ENCODE assay signal across 8 cellular contexts in the genomic region with DNA sequence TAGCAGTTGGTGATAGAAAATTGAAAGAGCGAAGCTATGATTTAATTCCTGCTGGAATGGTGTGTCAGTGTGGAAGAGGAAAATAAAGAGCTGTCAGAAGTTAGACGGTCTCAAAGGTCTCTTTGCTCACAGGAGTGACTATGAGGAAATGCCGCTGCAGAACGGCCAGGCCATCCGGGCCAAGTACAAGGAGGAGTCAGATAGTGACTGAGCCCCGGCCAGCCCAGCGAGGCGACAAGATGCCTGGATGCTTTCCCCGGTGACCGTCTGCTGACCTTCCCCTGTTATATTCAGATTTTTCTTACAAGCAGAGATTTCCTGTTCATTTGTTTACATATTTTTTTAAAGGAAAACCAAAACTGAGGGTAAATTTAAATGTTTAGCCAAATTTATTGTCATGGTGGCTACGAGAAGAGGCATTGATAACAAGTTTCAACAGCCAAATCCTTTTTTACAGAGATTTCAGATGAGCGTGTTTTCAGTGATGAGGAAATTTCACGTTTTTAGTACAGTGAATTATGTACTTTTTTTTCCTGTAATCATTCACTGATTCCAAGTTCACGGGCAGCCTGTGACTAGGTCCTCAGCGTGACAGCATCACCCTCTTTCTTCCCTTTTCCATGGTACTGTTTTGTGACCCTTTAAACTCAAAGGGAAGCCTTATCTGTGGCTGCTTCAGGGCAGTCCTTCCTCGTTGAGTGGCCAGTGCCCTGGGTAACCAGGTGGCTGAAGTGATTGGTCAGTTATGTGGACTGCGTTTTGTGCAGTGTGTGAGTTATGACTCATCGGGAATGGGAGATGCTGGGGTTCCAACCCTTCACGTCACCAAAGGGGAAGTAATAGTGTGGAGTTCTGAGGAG. TPM values are rescaled to one million over a fixed set of nuclear protein-coding genes. Genes with fewer than 3 reads are reported as not detected.
A peak's percentile ranks its signal among the peaks of the same experiment; 100 is the strongest.
DNase-seq lines count a peak whose midpoint lies in the region; ATAC-seq, FAIRE-seq and TF ChIP-seq lines count a peak whose summit lies in the region.

No MANE protein-coding gene starts in this region.

- TF ChIP-seq CTCF in WI38 (IDR thresholded peaks at IDR 0.05; ENCODE audit: low read depth, low read length) (no peak), foreskin keratinocyte (conservative IDR thresholded peaks at IDR 0.05) (no peak), parathyroid adenoma (IDR thresholded peaks at IDR 0.05) (no peak)

- DNase-seq in GM12891 (ENCODE audit: insufficient read length, low spot score) (no peak), foreskin keratinocyte (peak in 1 of 2 donors; percentile 15), NCI-H524 treated with DMSO at 0.1 percent for 48 hours (lab: John Stamatoyannopoulos, UW) (no peak), DMS 273 treated with DMSO at 0.1 percent for 48 hours (lab: John Stamatoyannopoulos, UW) (no peak), NCI-H1105 treated with DMSO at 0.1 percent for 48 hours (lab: John Stamatoyannopoulos, UW) (no peak)
- DNase-seq in NK-92 treated with Interleukin-12 subunit alpha and Interleukin-12 subunit beta, amount 100 ng/mL, for 24 hours (lab: John Stamatoyannopoulos, UW): no peak

- H3K4me2 ChIP-seq in parathyroid adenoma (ENCODE audit: low read length): no peak overlapping the region

- no peak overlapping the region for H2AFZ ChIP-seq in parathyroid adenoma

- H3K4me1 ChIP-seq in foreskin keratinocyte: no peaks in the 10 kb centered on the region
- peaks cover 13% of the 10 kb centered on the region for H3K4me1 ChIP-seq in parathyroid adenoma

- TF ChIP-seq POLR2A in GM12891 (IDR thresholded peaks at IDR 0.05; ENCODE audit: low read depth, low read length): no peak

- peak; percentile 82 for FAIRE-seq in GM12891 (lab: Jason Lieb, UNC)

- no peak overlapping the region for H3K9ac ChIP-seq in parathyroid adenoma

- peaks cover 2% of the 10 kb centered on the region for H3K79me2 ChIP-seq in parathyroid adenoma

- H3K9me3 ChIP-seq in parathyroid adenoma (ENCODE audit: control insufficient read depth, low read length): no peaks in the 10 kb centered on the region

- H3K4me3 ChIP-seq in WI38 (ENCODE audit: low read depth, low read length) (peak overlapping the region; percentile 27), parathyroid adenoma (ENCODE audit: low read depth, low read length) (no peak overlapping the region)

- H3K27ac ChIP-seq in foreskin keratinocyte (no peak overlapping the region), parathyroid adenoma (peak overlapping the region; percentile 53)

- no peaks in the 10 kb centered on the region for H3K27me3 ChIP-seq in foreskin keratinocyte
- no peaks in the 10 kb centered on the region for H3K27me3 ChIP-seq in parathyroid adenoma (ENCODE audit: control insufficient read depth, insufficient read depth, low read length)

- H3K36me3 ChIP-seq in parathyroid adenoma (ENCODE audit: control insufficient read depth, insufficient read depth, low read length): no peaks in the 10 kb centered on the region

- peak; percentile 29 for ATAC-seq in foreskin keratinocyte

TF ChIP-seq in GM12891, 5 proteins besides CTCF, POLR2A, EP300 and RAD21:
- no peak for TF ChIP-seq POLR2AphosphoS5 (IDR thresholded peaks at IDR 0.05; ENCODE audit: low read depth, low read length)
- TF ChIP-seq SPI1 (IDR thresholded peaks at IDR 0.05; ENCODE audit: low read depth, low read length): no peak
- no peak for TF ChIP-seq POU2F2 (IDR thresholded peaks at IDR 0.05; ENCODE audit: low read depth, low read length)
- TF ChIP-seq PAX5 (IDR thresholded peaks at IDR 0.05; ENCODE audit: insufficient read depth, low read length, severe bottlenecking): no peak
- no peak for TF ChIP-seq TAF1 (IDR thresholded peaks at IDR 0.05; ENCODE audit: low read depth, low read length)

RNA-seq across cellular contexts. Expression of a gene that starts 12.6 kb away (rescaled TPM):
- polyA plus RNA-seq in GM12891 (2012; ENCODE audit: low read depth, missing spikeins): 45.0 TPM
- total RNA-seq in foreskin keratinocyte: 114 and 123 TPM in 2 replicates
- polyA plus RNA-seq in foreskin keratinocyte: 208 and 222 TPM in 2 replicates

RNA-seq across cellular contexts. Expression of a gene that starts 17.9 kb away (rescaled TPM):
- 2.1 TPM for polyA plus RNA-seq in GM12891 (2012; ENCODE audit: low read depth, missing spikeins)
- 0.95 and 1.1 TPM in 2 replicates for total RNA-seq in foreskin keratinocyte
- polyA plus RNA-seq in foreskin keratinocyte: 0.80 and 1.0 TPM in 2 replicates
